ENCODE assay signal across 1 cellular context in genomic region chr3:194514626-194515025, GRCh38.
TF ChIP-seq lines count a peak whose summit lies in the region.

No MANE protein-coding gene starts in this region.

TF ChIP-seq in HepG2, 621 proteins besides CTCF, POLR2A, EP300 and RAD21 (continued from another document):
- no peak for TF ChIP-seq ZNF318 (CRISPR knock-in tag; IDR thresholded peaks at IDR 0.05)
- no peak for TF ChIP-seq ZNF446 (CRISPR knock-in tag; IDR thresholded peaks at IDR 0.05)
- no peak for TF ChIP-seq ZMYM4 (CRISPR knock-in tag; IDR thresholded peaks at IDR 0.05)
- TF ChIP-seq NR2F6 (IDR thresholded peaks at IDR 0.05) = no peak
- TF ChIP-seq NR2F6 (CRISPR knock-in tag; IDR thresholded peaks at IDR 0.05) = 0 out of 2 replicates have a peak, but pooled peaks have one; percentile 34
- no peak for TF ChIP-seq ZNF17 (CRISPR knock-in tag; IDR thresholded peaks at IDR 0.05)
- no peak for TF ChIP-seq ZNF414 (CRISPR knock-in tag; IDR thresholded peaks at IDR 0.05)
- TF ChIP-seq FOXC1 (CRISPR knock-in tag; IDR thresholded peaks at IDR 0.05; ENCODE audit: borderline replicate concordance) = no peak
- no peak for TF ChIP-seq ZSCAN12 (CRISPR knock-in tag; IDR thresholded peaks at IDR 0.05)
- TF ChIP-seq ZNF335 (CRISPR knock-in tag; IDR thresholded peaks at IDR 0.05) = no peak
- no peak for TF ChIP-seq ATF3 (CRISPR knock-in tag; IDR thresholded peaks at IDR 0.05)
